Comparison of ENCODE assay signal across 1 cellular context in the genomic region with DNA sequence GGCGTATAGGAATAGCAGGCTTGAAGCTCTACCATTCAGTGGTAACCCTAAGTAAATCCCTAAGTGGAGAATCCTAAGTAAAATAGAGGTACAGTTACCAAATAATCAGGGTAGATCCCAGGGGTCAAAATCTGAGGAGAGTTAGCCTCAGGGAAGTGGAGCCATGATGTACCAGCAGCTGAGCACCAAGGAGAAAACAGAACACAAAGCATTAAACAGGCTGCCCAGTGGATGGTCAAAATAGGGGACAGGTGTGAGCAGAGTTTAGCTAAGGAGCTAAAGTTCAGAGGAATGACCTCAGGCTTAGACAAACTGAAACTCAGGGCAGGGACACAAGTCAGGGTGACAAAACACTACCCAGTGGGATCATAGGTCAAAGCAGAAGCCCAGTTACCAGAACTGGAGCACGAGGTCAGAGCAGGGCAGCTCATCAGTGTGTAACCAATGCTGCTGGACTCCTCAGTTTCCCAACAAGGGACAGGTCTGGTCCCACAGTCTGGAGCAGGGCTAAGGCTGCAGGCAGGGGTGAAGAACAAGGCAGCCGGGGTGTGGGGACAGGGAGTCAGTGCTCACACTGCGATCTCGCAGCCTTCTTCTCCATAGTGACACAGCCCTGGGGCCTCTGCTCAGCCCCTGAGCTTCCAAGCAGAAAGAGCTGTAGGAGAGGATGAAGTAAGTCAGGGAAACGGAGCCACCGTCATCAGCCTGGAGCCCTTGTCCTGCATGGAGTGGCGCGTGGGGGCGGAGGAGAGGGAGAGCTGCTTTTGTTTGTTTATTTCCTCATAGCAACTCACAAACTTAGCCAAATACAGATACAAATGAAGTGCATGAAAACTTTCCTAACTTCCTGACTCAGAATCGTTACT.
TF ChIP-seq lines count a peak whose summit lies in the region.

No MANE protein-coding gene starts in this region.

TF ChIP-seq in HepG2, 621 proteins besides CTCF, POLR2A, EP300 and RAD21 (continued from another document and continues in another):
- TF ChIP-seq, protein P1, sequence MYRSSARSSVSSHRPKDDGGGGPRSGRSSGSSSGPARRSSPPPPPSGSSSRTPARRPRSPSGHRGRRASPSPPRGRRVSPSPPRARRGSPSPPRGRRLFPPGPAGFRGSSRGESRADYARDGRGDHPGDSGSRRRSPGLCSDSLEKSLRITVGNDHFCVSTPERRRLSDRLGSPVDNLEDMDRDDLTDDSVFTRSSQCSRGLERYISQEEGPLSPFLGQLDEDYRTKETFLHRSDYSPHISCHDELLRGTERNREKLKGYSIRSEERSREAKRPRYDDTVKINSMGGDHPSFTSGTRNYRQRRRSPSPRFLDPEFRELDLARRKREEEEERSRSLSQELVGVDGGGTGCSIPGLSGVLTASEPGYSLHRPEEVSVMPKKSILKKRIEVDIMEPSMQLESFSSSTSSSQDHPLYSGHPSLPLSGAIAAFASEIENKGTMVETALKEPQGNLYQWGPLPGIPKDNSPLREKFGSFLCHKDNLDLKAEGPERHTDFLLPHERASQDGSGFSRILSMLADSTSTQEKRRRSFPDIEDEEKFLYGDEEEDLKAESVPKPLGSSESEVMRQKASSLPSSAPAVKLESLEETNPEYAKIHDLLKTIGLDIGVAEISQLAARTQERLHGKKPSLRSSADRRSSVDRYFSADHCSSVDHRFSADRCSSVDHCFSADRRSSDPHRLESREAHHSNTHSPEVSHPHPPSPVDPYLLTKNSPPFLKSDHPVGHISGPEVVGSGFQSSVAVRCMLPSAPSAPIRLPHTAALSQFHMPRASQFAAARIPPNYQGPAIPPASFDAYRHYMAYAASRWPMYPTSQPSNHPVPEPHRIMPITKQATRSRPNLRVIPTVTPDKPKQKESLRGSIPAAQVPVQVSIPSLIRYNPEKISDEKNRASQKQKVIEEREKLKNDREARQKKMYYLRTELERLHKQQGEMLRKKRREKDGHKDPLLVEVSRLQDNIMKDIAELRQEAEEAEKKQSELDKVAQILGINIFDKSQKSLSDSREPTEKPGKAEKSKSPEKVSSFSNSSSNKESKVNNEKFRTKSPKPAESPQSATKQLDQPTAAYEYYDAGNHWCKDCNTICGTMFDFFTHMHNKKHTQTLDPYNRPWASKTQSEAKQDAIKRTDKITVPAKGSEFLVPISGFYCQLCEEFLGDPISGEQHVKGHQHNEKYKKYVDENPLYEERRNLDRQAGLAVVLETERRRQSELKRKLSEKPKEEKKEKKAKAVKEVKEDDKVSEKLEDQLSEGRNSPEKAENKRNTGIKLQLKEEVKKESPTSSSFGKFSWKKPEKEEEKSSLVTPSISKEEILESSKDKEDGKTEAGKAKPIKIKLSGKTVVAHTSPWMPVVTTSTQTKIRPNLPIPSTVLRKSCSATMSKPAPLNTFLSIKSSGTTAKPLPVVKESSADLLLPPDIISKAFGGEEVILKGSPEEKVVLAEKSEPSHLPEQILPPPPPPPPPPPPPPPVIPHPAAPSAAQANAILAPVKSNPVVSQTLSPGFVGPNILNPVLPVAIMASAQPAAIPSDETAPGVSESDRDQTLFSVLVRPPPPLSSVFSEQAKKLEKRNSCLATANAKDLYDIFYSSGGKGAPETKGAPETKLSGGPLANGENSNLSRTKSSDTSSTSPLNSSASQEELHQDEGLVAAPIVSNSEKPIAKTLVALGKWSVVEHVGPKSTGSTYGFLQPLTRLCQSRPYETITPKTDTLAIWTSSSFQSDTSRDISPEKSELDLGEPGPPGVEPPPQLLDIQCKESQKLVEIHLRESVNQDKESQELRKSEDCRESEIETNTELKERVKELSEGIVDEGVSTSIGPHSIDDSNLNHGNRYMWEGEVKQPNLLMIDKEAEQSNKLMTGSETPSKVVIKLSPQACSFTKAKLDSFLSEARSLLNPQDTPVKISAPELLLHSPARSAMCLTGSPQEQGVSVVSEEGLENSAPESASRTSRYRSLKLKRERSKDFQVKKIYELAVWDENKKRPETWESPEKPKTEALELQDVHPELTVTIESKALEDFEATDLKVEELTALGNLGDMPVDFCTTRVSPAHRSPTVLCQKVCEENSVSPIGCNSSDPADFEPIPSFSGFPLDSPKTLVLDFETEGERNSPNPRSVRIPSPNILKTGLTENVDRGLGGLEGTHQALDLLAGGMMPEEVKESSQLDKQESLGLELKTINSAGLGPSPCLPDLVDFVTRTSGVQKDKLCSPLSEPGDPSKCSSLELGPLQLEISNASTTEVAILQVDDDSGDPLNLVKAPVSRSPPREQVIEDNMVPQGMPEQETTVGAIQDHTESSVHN (CRISPR knock-in tag; IDR thresholded peaks at IDR 0.05): peak; percentile 89; the same call in 1 of the 2 replicates
- TF ChIP-seq, protein P2, sequence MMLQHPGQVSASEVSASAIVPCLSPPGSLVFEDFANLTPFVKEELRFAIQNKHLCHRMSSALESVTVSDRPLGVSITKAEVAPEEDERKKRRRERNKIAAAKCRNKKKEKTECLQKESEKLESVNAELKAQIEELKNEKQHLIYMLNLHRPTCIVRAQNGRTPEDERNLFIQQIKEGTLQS (CRISPR knock-in tag; IDR thresholded peaks at IDR 0.05): peak; percentile 92
- TF ChIP-seq ZNF337 (CRISPR knock-in tag; IDR thresholded peaks at IDR 0.05; ENCODE audit: borderline replicate concordance, low read depth) (no peak), SATB2 (CRISPR knock-in tag; IDR thresholded peaks at IDR 0.05) (no peak), SMAD1 (CRISPR knock-in tag; IDR thresholded peaks at IDR 0.05; ENCODE audit: borderline replicate concordance, low read depth) (peak; percentile 98), WIZ (CRISPR knock-in tag; IDR thresholded peaks at IDR 0.05) (peak; percentile 77; the same call in 1 of the 2 replicates), ZNF577 (CRISPR knock-in tag; IDR thresholded peaks at IDR 0.05; ENCODE audit: borderline replicate concordance, low read depth) (peak; percentile 55; the same call in 1 of the 2 replicates), NFIB (CRISPR knock-in tag; IDR thresholded peaks at IDR 0.05; ENCODE audit: borderline replicate concordance) (no peak), ZFP36 (IDR thresholded peaks at IDR 0.05; ENCODE audit: borderline replicate concordance, low read depth, low read length, partially characterized antibody) (no peak), ZNF724P (CRISPR knock-in tag; IDR thresholded peaks at IDR 0.05; ENCODE audit: borderline replicate concordance) (no peak; the same call in 1 of the 2 replicates), TMF1 (CRISPR knock-in tag; IDR thresholded peaks at IDR 0.05; ENCODE audit: low read depth) (peak; percentile 83; the same call in 1 of the 2 replicates), ZNF30 (CRISPR knock-in tag; IDR thresholded peaks at IDR 0.05) (0 out of 2 replicates have a peak, but pooled peaks have one; percentile 17), ZNF251 (CRISPR knock-in tag; IDR thresholded peaks at IDR 0.05) (no peak), ZFP37 (CRISPR knock-in tag; IDR thresholded peaks at IDR 0.05; ENCODE audit: borderline replicate concordance) (peak; percentile 96; the same call in 1 of the 2 replicates), ZNF660 (CRISPR knock-in tag; IDR thresholded peaks at IDR 0.05; ENCODE audit: borderline replicate concordance, low read depth) (no peak), ZNF451 (CRISPR knock-in tag; IDR thresholded peaks at IDR 0.05) (peak; percentile 82; the same call in 1 of the 2 replicates), AGO1 (IDR thresholded peaks at IDR 0.05; ENCODE audit: low read depth, low read length, poor library complexity, severe bottlenecking) (no peak), ZSCAN29 (CRISPR knock-in tag; conservative IDR thresholded peaks at IDR 0.05) (peak; percentile 97; the same call in 1 of the 2 replicates), SP140L (CRISPR knock-in tag; IDR thresholded peaks at IDR 0.05; ENCODE audit: borderline replicate concordance) (peak; percentile 93; the same call in 1 of the 2 replicates), TAF15 (IDR thresholded peaks at IDR 0.05; ENCODE audit: low read depth, low read length, poor library complexity, severe bottlenecking) (no peak), ZBTB1 (CRISPR knock-in tag; IDR thresholded peaks at IDR 0.05; ENCODE audit: borderline replicate concordance) (no peak), ZNF737 (CRISPR knock-in tag; IDR thresholded peaks at IDR 0.05; ENCODE audit: borderline replicate concordance) (peak; percentile 94; the same call in 1 of the 2 replicates)
- TF ChIP-seq, protein P3, sequence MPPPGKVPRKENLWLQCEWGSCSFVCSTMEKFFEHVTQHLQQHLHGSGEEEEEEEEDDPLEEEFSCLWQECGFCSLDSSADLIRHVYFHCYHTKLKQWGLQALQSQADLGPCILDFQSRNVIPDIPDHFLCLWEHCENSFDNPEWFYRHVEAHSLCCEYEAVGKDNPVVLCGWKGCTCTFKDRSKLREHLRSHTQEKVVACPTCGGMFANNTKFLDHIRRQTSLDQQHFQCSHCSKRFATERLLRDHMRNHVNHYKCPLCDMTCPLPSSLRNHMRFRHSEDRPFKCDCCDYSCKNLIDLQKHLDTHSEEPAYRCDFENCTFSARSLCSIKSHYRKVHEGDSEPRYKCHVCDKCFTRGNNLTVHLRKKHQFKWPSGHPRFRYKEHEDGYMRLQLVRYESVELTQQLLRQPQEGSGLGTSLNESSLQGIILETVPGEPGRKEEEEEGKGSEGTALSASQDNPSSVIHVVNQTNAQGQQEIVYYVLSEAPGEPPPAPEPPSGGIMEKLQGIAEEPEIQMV (CRISPR knock-in tag; IDR thresholded peaks at IDR 0.05; ENCODE audit: low read depth): peak; percentile 94
- TF ChIP-seq, protein P4, sequence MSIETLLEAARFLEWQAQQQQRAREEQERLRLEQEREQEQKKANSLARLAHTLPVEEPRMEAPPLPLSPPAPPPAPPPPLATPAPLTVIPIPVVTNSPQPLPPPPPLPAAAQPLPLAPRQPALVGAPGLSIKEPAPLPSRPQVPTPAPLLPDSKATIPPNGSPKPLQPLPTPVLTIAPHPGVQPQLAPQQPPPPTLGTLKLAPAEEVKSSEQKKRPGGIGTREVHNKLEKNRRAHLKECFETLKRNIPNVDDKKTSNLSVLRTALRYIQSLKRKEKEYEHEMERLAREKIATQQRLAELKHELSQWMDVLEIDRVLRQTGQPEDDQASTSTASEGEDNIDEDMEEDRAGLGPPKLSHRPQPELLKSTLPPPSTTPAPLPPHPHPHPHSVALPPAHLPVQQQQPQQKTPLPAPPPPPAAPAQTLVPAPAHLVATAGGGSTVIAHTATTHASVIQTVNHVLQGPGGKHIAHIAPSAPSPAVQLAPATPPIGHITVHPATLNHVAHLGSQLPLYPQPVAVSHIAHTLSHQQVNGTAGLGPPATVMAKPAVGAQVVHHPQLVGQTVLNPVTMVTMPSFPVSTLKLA (IDR thresholded peaks at IDR 0.05): peak; percentile 22; the same call in 1 of the 2 replicates
- TF ChIP-seq, protein P5, sequence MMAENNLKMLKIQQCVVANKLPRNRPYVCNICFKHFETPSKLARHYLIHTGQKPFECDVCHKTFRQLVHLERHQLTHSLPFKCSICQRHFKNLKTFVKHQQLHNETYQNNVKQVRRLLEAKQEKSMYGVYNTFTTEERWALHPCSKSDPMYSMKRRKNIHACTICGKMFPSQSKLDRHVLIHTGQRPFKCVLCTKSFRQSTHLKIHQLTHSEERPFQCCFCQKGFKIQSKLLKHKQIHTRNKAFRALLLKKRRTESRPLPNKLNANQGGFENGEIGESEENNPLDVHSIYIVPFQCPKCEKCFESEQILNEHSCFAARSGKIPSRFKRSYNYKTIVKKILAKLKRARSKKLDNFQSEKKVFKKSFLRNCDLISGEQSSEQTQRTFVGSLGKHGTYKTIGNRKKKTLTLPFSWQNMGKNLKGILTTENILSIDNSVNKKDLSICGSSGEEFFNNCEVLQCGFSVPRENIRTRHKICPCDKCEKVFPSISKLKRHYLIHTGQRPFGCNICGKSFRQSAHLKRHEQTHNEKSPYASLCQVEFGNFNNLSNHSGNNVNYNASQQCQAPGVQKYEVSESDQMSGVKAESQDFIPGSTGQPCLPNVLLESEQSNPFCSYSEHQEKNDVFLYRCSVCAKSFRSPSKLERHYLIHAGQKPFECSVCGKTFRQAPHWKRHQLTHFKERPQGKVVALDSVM (CRISPR knock-in tag; IDR thresholded peaks at IDR 0.05): peak; percentile 68
- TF ChIP-seq, protein P6, sequence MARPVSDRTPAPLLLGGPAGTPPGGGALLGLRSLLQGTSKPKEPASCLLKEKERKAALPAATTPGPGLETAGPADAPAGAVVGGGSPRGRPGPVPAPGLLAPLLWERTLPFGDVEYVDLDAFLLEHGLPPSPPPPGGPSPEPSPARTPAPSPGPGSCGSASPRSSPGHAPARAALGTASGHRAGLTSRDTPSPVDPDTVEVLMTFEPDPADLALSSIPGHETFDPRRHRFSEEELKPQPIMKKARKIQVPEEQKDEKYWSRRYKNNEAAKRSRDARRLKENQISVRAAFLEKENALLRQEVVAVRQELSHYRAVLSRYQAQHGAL (CRISPR knock-in tag; IDR thresholded peaks at IDR 0.05; ENCODE audit: not compliant biosample characterization): no peak
